ENCODE assay signal across 8 cellular contexts in the genomic region with DNA sequence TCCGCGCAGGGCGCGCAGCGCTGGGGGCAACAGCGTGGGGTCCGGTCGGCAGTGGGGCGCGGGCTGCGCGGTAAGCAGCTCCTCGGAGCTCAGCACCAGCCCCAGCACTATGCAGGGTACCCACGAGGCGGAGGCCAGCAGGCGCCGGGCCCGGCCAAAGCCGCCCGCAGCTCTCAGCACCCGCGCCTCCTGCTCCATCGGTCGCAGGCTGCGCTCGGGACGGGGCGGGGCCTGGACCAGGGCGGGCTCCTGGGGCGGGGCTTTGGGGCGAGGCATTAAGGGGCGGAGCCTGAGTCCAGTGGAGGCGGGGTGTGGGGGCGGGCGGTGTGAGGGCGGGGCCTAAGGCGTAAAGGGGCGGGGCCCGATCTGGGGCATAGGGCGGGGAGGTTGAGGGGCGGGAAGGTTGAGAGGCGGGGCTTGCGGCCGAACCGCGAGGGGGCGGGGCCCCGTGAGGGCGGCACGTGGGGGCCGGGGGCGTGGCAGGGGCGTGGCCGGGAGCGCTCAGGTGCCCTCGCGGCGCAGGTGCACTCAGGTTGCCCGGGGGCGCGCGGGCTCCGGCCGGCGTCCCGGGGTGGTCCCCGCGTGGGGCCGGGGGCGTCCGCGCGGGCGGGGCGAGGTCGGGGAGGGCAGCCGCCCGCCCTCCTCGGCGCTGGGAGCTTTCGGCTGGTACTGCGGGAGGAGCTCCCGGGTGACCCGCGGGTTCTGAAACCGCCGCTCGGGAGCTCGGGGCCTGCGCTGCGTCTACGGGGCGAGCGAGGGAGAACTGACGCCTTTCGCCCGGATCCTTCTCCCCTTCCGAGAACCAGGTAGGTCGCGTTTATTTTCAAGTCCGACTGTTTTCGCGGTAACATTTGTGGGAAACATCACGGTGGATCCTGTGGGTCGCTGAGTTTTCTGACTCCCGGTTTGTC.
A peak's percentile ranks its signal among the peaks of the same experiment; 100 is the strongest.
DNase-seq lines count a peak whose midpoint lies in the region; ATAC-seq lines count a peak whose summit lies in the region.

No MANE protein-coding gene starts in this region.

- peak overlapping the region; percentile 64 for H3K4me3 Mint-ChIP-seq in central memory CD8-positive, alpha-beta T cell

- peaks cover 10% of the 10 kb centered on the region for H3K4me1 Mint-ChIP-seq in central memory CD8-positive, alpha-beta T cell

- DNase-seq in DMS79 (lab: John Stamatoyannopoulos, UW): peak; percentile 14
- DNase-seq in NAMALWA (ENCODE audit: low spot score): peak; percentile 61
- peak; percentile 66 for DNase-seq in activated CD4-positive, alpha-beta T cell treated with anti-CD3 and anti-CD28 coated beads for 1 hour
- peak in 1 of 2 donors; percentile 38 for DNase-seq in central memory CD8-positive, alpha-beta T cell (ENCODE audit: low spot score in 2 of 2)
- DNase-seq in kidney tubule cell (ENCODE audit: low spot score): peak; percentile 78
- peak; percentile 72 to 78 for DNase-seq in stimulated activated CD4-positive, alpha-beta T cell treated with anti-CD3 and anti-CD28 coated beads, Interleukin-4, amount 100 ng/mL, for 4 hours

- H3K36me3 Mint-ChIP-seq in central memory CD8-positive, alpha-beta T cell (ENCODE audit: insufficient read depth): peaks cover 6% of the 10 kb centered on the region

- no peak overlapping the region for H3K27ac Mint-ChIP-seq in central memory CD8-positive, alpha-beta T cell (ENCODE audit: low read depth)

- peak; percentile 61 for ATAC-seq in central memory CD8-positive, alpha-beta T cell (replicated peaks; ENCODE audit: extremely low read depth, poor library complexity, severe bottlenecking)
- ATAC-seq in GM19452 (IDR thresholded peaks at IDR 0.05; ENCODE audit: unreplicated experiment) (no peak), HG03378 (IDR thresholded peaks at IDR 0.05; ENCODE audit: unreplicated experiment) (no peak)

- H3K27me3 Mint-ChIP-seq in central memory CD8-positive, alpha-beta T cell: peaks cover 57% of the 10 kb centered on the region

- H3K9me3 Mint-ChIP-seq in central memory CD8-positive, alpha-beta T cell: no peaks in the 10 kb centered on the region
